In the genomic region with DNA sequence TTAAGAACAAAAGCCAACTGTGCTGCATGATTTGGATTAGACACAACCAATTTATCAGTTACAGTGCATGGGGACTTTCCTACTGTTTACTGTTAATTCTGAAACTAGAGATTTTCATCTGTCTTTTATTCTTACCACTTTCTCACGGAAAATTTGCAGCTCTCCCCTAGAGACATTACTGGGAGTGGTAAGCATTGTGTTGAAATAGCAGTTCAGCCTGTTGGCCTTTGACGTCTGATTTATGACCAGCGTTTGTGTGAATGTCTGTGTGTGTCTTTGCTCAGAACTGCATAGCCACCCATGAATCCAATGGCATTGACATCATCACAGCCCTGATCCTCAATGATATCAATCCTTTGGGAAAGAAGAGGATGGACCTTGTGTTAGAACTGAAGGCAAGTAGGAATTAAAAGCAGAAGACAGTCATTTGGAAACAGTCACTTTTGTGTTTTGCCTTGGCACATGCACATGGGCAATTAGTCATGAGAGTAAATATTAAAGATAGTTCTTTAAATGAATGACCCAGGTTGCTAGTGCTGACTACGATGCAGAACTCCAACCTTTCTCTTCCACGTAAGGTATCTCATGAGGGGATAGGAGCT, we compare ENCODE assay signal across 8 cellular contexts.
DNase-seq lines count a peak whose midpoint lies in the region; ATAC-seq, FAIRE-seq and TF ChIP-seq lines count a peak whose summit lies in the region.

No MANE protein-coding gene starts in this region.

- H3K79me2 ChIP-seq in keratinocyte (ENCODE audit: control insufficient read depth, insufficient read depth, low read length) (no peaks in the 10 kb centered on the region), neural progenitor cell (ENCODE audit: low read depth) (no peaks in the 10 kb centered on the region)

- H3K4me1 Mint-ChIP-seq in T-helper 17 cell (peaks cover 22% of the 10 kb centered on the region), neural progenitor cell (no peaks in the 10 kb centered on the region), T-cell (peaks cover 7 to 24% (median 10%) of the 10 kb centered on the region in 3 donors)

- H3K9ac ChIP-seq in keratinocyte (ENCODE audit: control insufficient read depth, extremely low read depth, insufficient read depth, low read length) (peak overlapping the region; percentile 20), neural progenitor cell (no peak overlapping the region)

- CTCF ChIA-PET in T-cell (lab: Charles Lee), result interaction anchor here in 1 of 2 donors (0.6 kb wide), 1 partner anchor 66 kb away, joined by 9 read pairs; no protein-coding TSS in a partner anchor

- H3K27ac Mint-ChIP-seq in T-helper 17 cell, result peak overlapping the region; percentile 63
- no peak overlapping the region for H3K27ac Mint-ChIP-seq in neural progenitor cell
- peak overlapping the region in 1 of 2 donors; percentile 2 for H3K27ac Mint-ChIP-seq in T-cell

- H4K20me1 ChIP-seq in keratinocyte (ENCODE audit: control insufficient read depth, extremely low read depth, insufficient read depth, low read length), result no peaks in the 10 kb centered on the region
- H4K20me1 ChIP-seq in neural progenitor cell (ENCODE audit: low read depth), result no peaks in the 10 kb centered on the region

- no peaks in the 10 kb centered on the region for H3K9me1 ChIP-seq in keratinocyte (ENCODE audit: control insufficient read depth, extremely low read depth, insufficient read depth, low read length)

- no peak overlapping the region for H3K4me3 Mint-ChIP-seq in T-helper 17 cell
- H3K4me3 Mint-ChIP-seq in neural progenitor cell, result no peak overlapping the region
- H3K4me3 Mint-ChIP-seq in T-cell, result no peak overlapping the region

- H3K4me3 ChIP-seq in keratinocyte (ENCODE audit: control insufficient read depth in 2 of 3, extremely low read depth in 1 of 3, insufficient read depth in 2 of 3, low read depth in 1 of 3, low read length in 3 of 3), result no peak overlapping the region
- no peak overlapping the region for H3K4me3 ChIP-seq in neural progenitor cell

- H3K9me3 ChIP-seq in T-helper 17 cell (ENCODE audit: control insufficient read depth, low read length, poor library complexity, severe bottlenecking) (no peaks in the 10 kb centered on the region), keratinocyte (ENCODE audit: control insufficient read depth, low read depth, low read length) (no peaks in the 10 kb centered on the region), neural progenitor cell (ENCODE audit: low read depth) (no peaks in the 10 kb centered on the region)

- H3K27me3 ChIP-seq in keratinocyte (ENCODE audit: control insufficient read depth, extremely low read depth, insufficient read depth, low read length) (no peaks in the 10 kb centered on the region), neural progenitor cell (no peaks in the 10 kb centered on the region)

- no peaks in the 10 kb centered on the region for H3K27me3 Mint-ChIP-seq in T-helper 17 cell
- H3K27me3 Mint-ChIP-seq in neural progenitor cell (ENCODE audit: insufficient read depth, low read depth), result no peaks in the 10 kb centered on the region
- no peaks in the 10 kb centered on the region for H3K27me3 Mint-ChIP-seq in T-cell

- dilution Hi-C loops in keratinocyte (cut with MboI; ENCODE audit: extremely low pct_ligation_motif_present, low sequenced_read_pairs), result no loop called here

- DNase-seq in NCI-H2227 (lab: John Stamatoyannopoulos, UW; ENCODE audit: unreplicated experiment) (peak; percentile 1), NCI-H2227 treated with DMSO at 0.1 percent for 48 hours (lab: John Stamatoyannopoulos, UW) (no peak), T-helper 17 cell (no peak), keratinocyte (ENCODE audit: low read depth, low spot score) (no peak), neural progenitor cell (ENCODE audit: low spot score) (no peak), T-cell (no peak)
- DNase-seq in activated CD8-positive, alpha-beta memory T cell treated with anti-CD3 and anti-CD28 coated beads for 24 hours, result no peak

- H3K4me2 ChIP-seq in keratinocyte (ENCODE audit: control insufficient read depth, extremely low read depth, insufficient read depth, low read depth, low read length) (peak overlapping the region; percentile 57), neural progenitor cell (no peak overlapping the region)

- POLR2A ChIA-PET in T-cell (lab: Charles Lee), result no interaction called here

- H3K9me3 Mint-ChIP-seq in neural progenitor cell (no peaks in the 10 kb centered on the region), T-cell (no peaks in the 10 kb centered on the region)

- H2AFZ ChIP-seq in keratinocyte (ENCODE audit: control insufficient read depth, low read length) (no peak overlapping the region), neural progenitor cell (replicated peaks) (no peak overlapping the region)

- peaks cover 27% of the 10 kb centered on the region for H3K4me1 ChIP-seq in keratinocyte (ENCODE audit: control insufficient read depth, extremely low read depth, insufficient read depth, low read length)
- H3K4me1 ChIP-seq in neural progenitor cell, result no peaks in the 10 kb centered on the region

- peak; percentile 66 for FAIRE-seq in keratinocyte (lab: Jason Lieb, UNC)

- H3K36me3 Mint-ChIP-seq in T-helper 17 cell (ENCODE audit: low read depth) (peaks cover 7% of the 10 kb centered on the region), neural progenitor cell (peaks cover 2% of the 10 kb centered on the region), T-cell (peaks cover 65% of the 10 kb centered on the region)

- ATAC-seq in HG02840 (IDR thresholded peaks at IDR 0.05; ENCODE audit: low FRiP score, unreplicated experiment) (peak; percentile 80), T-helper 17 cell (peak; percentile 50), T-cell (replicated peaks in 1 of 4) (no peak)

- peak overlapping the region; percentile 68 for H3K27ac ChIP-seq in keratinocyte (ENCODE audit: control insufficient read depth, insufficient read depth, low read length)
- H3K27ac ChIP-seq in neural progenitor cell, result no peak overlapping the region

- H3K36me3 ChIP-seq in keratinocyte (ENCODE audit: control insufficient read depth in 2 of 2, extremely low read depth in 1 of 2, insufficient read depth in 2 of 2, low read length in 2 of 2) (no peaks in the 10 kb centered on the region), neural progenitor cell (no peaks in the 10 kb centered on the region)

- TF ChIP-seq CTCF in keratinocyte (optimal IDR thresholded peaks at IDR 0.05 in 1 of 3, IDR thresholded peaks at IDR 0.05 in 1 of 3, conservative IDR thresholded peaks at IDR 0.05 in 1 of 3; ENCODE audit: extremely low read depth in 1 of 3, insufficient read depth in 2 of 3, low read length in 3 of 3) (no peak), neural progenitor cell (IDR thresholded peaks at IDR 0.05) (no peak)

- H3F3A ChIP-seq in neural progenitor cell (ENCODE audit: low read depth), result no peaks in the 10 kb centered on the region

Comparison
In these comparisons a context has a peak if more than half of its experiments do, and no peak if none do; other contexts are left out.
1. ATAC-seq: peak in HG02840 (single experiment) and T-helper 17 cell (single experiment); none in T-cell (0 of 4).